10 cellular contexts compared by ENCODE assay signal in the genomic region with DNA sequence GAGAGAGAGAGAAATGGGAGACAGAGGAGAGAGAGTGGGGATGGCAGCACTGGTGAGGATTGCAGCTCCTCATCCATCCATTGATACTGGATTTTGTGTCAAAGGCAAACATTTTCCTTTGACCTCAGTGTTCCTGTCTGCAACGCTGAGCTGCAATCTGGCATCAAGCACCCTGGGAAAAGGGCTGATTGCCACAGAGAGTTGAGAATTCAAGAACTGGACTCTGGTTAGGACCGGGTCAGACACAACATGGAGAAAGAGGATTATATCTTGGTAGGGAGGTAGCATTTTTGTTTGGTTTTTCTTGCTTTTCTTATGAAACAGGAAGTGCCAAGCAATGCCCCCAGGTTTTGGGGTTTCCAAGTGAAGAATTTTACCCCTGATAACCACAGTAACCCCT.
DNase-seq lines count a peak whose midpoint lies in the region; ATAC-seq and TF ChIP-seq lines count a peak whose summit lies in the region.
"Had no signal": no experiment of that assay in that cellular context is flagged by ENCODE, and none has a peak within 500 bp of the region (broad histone marks: within the 10 kb centered on the region; RNA-seq: fewer than 3 reads in every experiment).

No MANE protein-coding gene starts in this region.

- POLR2A ChIA-PET in IMR-90 (lab: Charles Lee; ENCODE audit: unreplicated experiment): no interaction called here
- POLR2A ChIA-PET in activated CD8-positive, alpha-beta T cell treated with anti-CD3 and anti-CD28 coated beads, Interleukin-2, amount 10 ng/mL, durations not matched to agents 7 days and 5 days (lab: Charles Lee): no interaction called here

- H3K9me3 ChIP-seq in IMR-90 (ENCODE audit: control insufficient read depth, insufficient read depth, low read length) (no peaks in the 10 kb centered on the region), mesenchymal stem cell (ENCODE audit: control insufficient read depth, low read length) (no peaks in the 10 kb centered on the region), testis (no peaks in the 10 kb centered on the region)

- TF ChIP-seq CTCF in IMR-90 (conservative IDR thresholded peaks at IDR 0.05; ENCODE audit: low read depth, low read length): no peak
- no peak for TF ChIP-seq CTCF in choroid plexus epithelial cell (conservative IDR thresholded peaks at IDR 0.05; ENCODE audit: low read depth, low read length)
- TF ChIP-seq CTCF in testis (IDR thresholded peaks at IDR 0.05): no peak

- peak overlapping the region; percentile 73 to 93 for H2BK12ac ChIP-seq in mesenchymal stem cell (ENCODE audit: low read length in 2 of 2)

- H2BK20ac ChIP-seq in IMR-90 (ENCODE audit: low read depth, low read length): peak overlapping the region; percentile 64

- intact Hi-C loops in IMR-90 (cut with micrococcal nuclease) (loop anchor here (2.0 to 5.0 kb wide), 3 partner anchors 31 to 94 kb away; no protein-coding TSS in a partner anchor), testis (cut with DNase I; ENCODE audit: low total_unique reads) (no loop called here)

- dilution Hi-C loops in IMR-90 (cut with HindIII; ENCODE audit: low sequenced_read_pairs, unreplicated experiment): no loop called here

- H3K4me1 ChIP-seq in IMR-90 (ENCODE audit: control insufficient read depth, insufficient read depth, low read length) (peaks cover 27% of the 10 kb centered on the region), mesenchymal stem cell (ENCODE audit: control insufficient read depth, insufficient read depth, low read depth, low read length) (peaks cover 38% of the 10 kb centered on the region), testis (peaks cover 55% of the 10 kb centered on the region)

- H3K9me1 ChIP-seq in IMR-90 (ENCODE audit: insufficient read depth, low read length): peaks cover 11% of the 10 kb centered on the region

- peak overlapping the region; percentile 67 for H3K18ac ChIP-seq in IMR-90 (ENCODE audit: low read depth, low read length)
- H3K18ac ChIP-seq in mesenchymal stem cell (ENCODE audit: low read depth in 1 of 2, low read length in 2 of 2): peak overlapping the region; percentile 2 to 75

- H3K23ac ChIP-seq in IMR-90 (ENCODE audit: low read depth, low read length): peak overlapping the region; percentile 43; the same call in 1 of the 2 replicates
- H3K23ac ChIP-seq in mesenchymal stem cell (ENCODE audit: low read length in 2 of 2): no peak overlapping the region

- H2BK120ac ChIP-seq in IMR-90 (ENCODE audit: low read depth, low read length): peak overlapping the region; percentile 60
- H2BK120ac ChIP-seq in mesenchymal stem cell (ENCODE audit: low read depth, low read length): no peak overlapping the region

- H3K27me3 Mint-ChIP-seq in activated CD8-positive, alpha-beta T cell treated with anti-CD3 and anti-CD28 coated beads, Interleukin-2, amount 10 ng/mL, durations not matched to agents 7 days and 5 days (ENCODE audit: low read depth): peaks cover 9% of the 10 kb centered on the region
- peaks cover 2% of the 10 kb centered on the region for H3K27me3 Mint-ChIP-seq in activated naive CD8-positive, alpha-beta T cell treated with anti-CD3 and anti-CD28 coated beads, Interleukin-2, amount 50 U/mL, for 24 hours

- peak overlapping the region; percentile 12; the same call in 1 of the 3 replicates for H2BK15ac ChIP-seq in IMR-90 (ENCODE audit: low read depth, low read length)
- H2BK15ac ChIP-seq in mesenchymal stem cell (ENCODE audit: low read depth, poor library complexity, severe bottlenecking): no peak overlapping the region

- in situ Hi-C loops in IMR-90 (cut with MboI; ENCODE audit: low sequenced_read_pairs): no loop called here

- no peak overlapping the region for H3K56ac ChIP-seq in IMR-90 (ENCODE audit: extremely low read depth, insufficient read depth, low read length)

- H3K14ac ChIP-seq in IMR-90 (replicated peaks; ENCODE audit: low read depth, low read length): peak overlapping the region; percentile 42; the same call in 1 of the 2 replicates
- H3K14ac ChIP-seq in mesenchymal stem cell (ENCODE audit: low read length in 2 of 2): no peak overlapping the region

- BruUV-seq in IMR-90 (replicated peaks; lab: Mats Ljungman, UMichigan): no TSS peak

- H3K36me3 ChIP-seq in IMR-90 (ENCODE audit: control insufficient read depth, insufficient read depth, low read length): no peaks in the 10 kb centered on the region
- no peaks in the 10 kb centered on the region for H3K36me3 ChIP-seq in mesenchymal stem cell (ENCODE audit: control insufficient read depth in 1 of 2, insufficient read depth in 2 of 2, low read depth in 1 of 2, low read length in 2 of 2)
- H3K36me3 ChIP-seq in testis (ENCODE audit: low read depth, missing control alignments): no peaks in the 10 kb centered on the region

- H3K27me3 ChIP-seq in IMR-90 (ENCODE audit: control insufficient read depth, insufficient read depth, low read length) (peaks cover 33% of the 10 kb centered on the region), mesenchymal stem cell (ENCODE audit: control insufficient read depth in 1 of 2, insufficient read depth in 1 of 2, low read length in 2 of 2) (peaks cover 0 to 13% of the 10 kb centered on the region in 2 experiments), testis (no peaks in the 10 kb centered on the region)

- no peak for TF ChIP-seq RAD21 in IMR-90 (IDR thresholded peaks at IDR 0.05; ENCODE audit: low read length)

- no peaks in the 10 kb centered on the region for H3K9me3 Mint-ChIP-seq in activated CD8-positive, alpha-beta T cell treated with anti-CD3 and anti-CD28 coated beads, Interleukin-2, amount 10 ng/mL, durations not matched to agents 7 days and 5 days (ENCODE audit: insufficient read depth)
- H3K9me3 Mint-ChIP-seq in activated naive CD8-positive, alpha-beta T cell treated with anti-CD3 and anti-CD28 coated beads, Interleukin-2, amount 50 U/mL, for 24 hours: no peaks in the 10 kb centered on the region

- no peak overlapping the region for H3K4me3 Mint-ChIP-seq in activated CD8-positive, alpha-beta T cell treated with anti-CD3 and anti-CD28 coated beads, Interleukin-2, amount 10 ng/mL, durations not matched to agents 7 days and 5 days
- no peak overlapping the region for H3K4me3 Mint-ChIP-seq in activated naive CD8-positive, alpha-beta T cell treated with anti-CD3 and anti-CD28 coated beads, Interleukin-2, amount 50 U/mL, for 24 hours

- H2AFZ ChIP-seq in IMR-90 (replicated peaks; ENCODE audit: low read length, poor library complexity) (peak overlapping the region; percentile 2), mesenchymal stem cell (ENCODE audit: low read depth, low read length) (no peak overlapping the region)

- H3K79me1 ChIP-seq in IMR-90 (ENCODE audit: low read depth in 1 of 2, low read length in 2 of 2): no peaks in the 10 kb centered on the region
- no peaks in the 10 kb centered on the region for H3K79me1 ChIP-seq in mesenchymal stem cell (replicated peaks; ENCODE audit: low read length, poor library complexity, severe bottlenecking)

- no peak overlapping the region for H2BK5ac ChIP-seq in IMR-90 (ENCODE audit: low read depth, low read length, poor library complexity, severe bottlenecking)
- H2BK5ac ChIP-seq in mesenchymal stem cell (ENCODE audit: low read depth, low read length, poor library complexity, severe bottlenecking): peak overlapping the region; percentile 49

- CTCF ChIA-PET in IMR-90 (lab: Yijun Ruan, JAX): no interaction called here
- CTCF ChIA-PET in activated CD8-positive, alpha-beta T cell treated with anti-CD3 and anti-CD28 coated beads, Interleukin-2, amount 10 ng/mL, durations not matched to agents 7 days and 5 days (lab: Charles Lee): no interaction called here

- WGBS in IMR-90 (ENCODE audit: extremely low coverage in 2 of 2, insufficient read length in 1 of 2), 2 experiments: 67% methylated on average over 1 of the region's 2 CpGs; no CpG with 5 or more reads in 1 of the 2 experiments
- WGBS in mesenchymal stem cell: 78% methylated on average over 2 of the region's 2 CpGs
- 40 to 52% methylated on average over 2 of the region's 2 CpGs for WGBS in testis, 2 donors

- H3K4me2 ChIP-seq in IMR-90 (ENCODE audit: low read depth, low read length): 0 out of 2 replicates have a peak overlapping the region, but pooled peaks have one; percentile 42
- H3K4me2 ChIP-seq in mesenchymal stem cell (ENCODE audit: low read length, poor library complexity, severe bottlenecking): no peak overlapping the region

- ATAC-seq in IMR-90 (ENCODE audit: low read depth) (no peak), HG03432 (IDR thresholded peaks at IDR 0.05; ENCODE audit: unreplicated experiment) (no peak)
- no peak for ATAC-seq in activated CD8-positive, alpha-beta T cell treated with anti-CD3 and anti-CD28 coated beads, Interleukin-2, amount 10 ng/mL, durations not matched to agents 7 days and 5 days
- no peak for ATAC-seq in activated naive CD8-positive, alpha-beta T cell treated with anti-CD3 and anti-CD28 coated beads, Interleukin-2, amount 50 U/mL, for 24 hours

- H3K9ac ChIP-seq in IMR-90 (ENCODE audit: low read depth, low read length) (no peak overlapping the region; the same call in 1 of the 2 replicates), mesenchymal stem cell (ENCODE audit: low read length) (peak overlapping the region; percentile 73)

- H4K91ac ChIP-seq in IMR-90 (ENCODE audit: insufficient read depth, low read depth, low read length) (peak overlapping the region; percentile 61), mesenchymal stem cell (ENCODE audit: low read length) (peak overlapping the region; percentile 81)

- H4K20me1 ChIP-seq in IMR-90 (ENCODE audit: insufficient read depth, low read length): no peaks in the 10 kb centered on the region

- no peak overlapping the region for H3K27ac Mint-ChIP-seq in activated CD8-positive, alpha-beta T cell treated with anti-CD3 and anti-CD28 coated beads, Interleukin-2, amount 10 ng/mL, durations not matched to agents 7 days and 5 days
- H3K27ac Mint-ChIP-seq in activated naive CD8-positive, alpha-beta T cell treated with anti-CD3 and anti-CD28 coated beads, Interleukin-2, amount 50 U/mL, for 24 hours: no peak overlapping the region

- no peaks in the 10 kb centered on the region for H3K36me3 Mint-ChIP-seq in activated CD8-positive, alpha-beta T cell treated with anti-CD3 and anti-CD28 coated beads, Interleukin-2, amount 10 ng/mL, durations not matched to agents 7 days and 5 days (ENCODE audit: low read depth)
- H3K36me3 Mint-ChIP-seq in activated naive CD8-positive, alpha-beta T cell treated with anti-CD3 and anti-CD28 coated beads, Interleukin-2, amount 50 U/mL, for 24 hours (ENCODE audit: low read depth): no peaks in the 10 kb centered on the region

- H3K27ac ChIP-seq in IMR-90 (ENCODE audit: insufficient read depth, low read length) (peak overlapping the region; percentile 9; the same call in 1 of the 2 replicates), mesenchymal stem cell (ENCODE audit: low read length, poor library complexity, severe bottlenecking) (peak overlapping the region; percentile 82), testis (peak overlapping the region; percentile 64 to 81)

- peak overlapping the region; percentile 78 for H2AK5ac ChIP-seq in IMR-90 (ENCODE audit: low read depth, low read length)
- peak overlapping the region; percentile 85 for H2AK5ac ChIP-seq in mesenchymal stem cell (ENCODE audit: low read length, severe bottlenecking)

- no peak for TF ChIP-seq POLR2A in IMR-90 (IDR thresholded peaks at IDR 0.05; ENCODE audit: low read depth, low read length)
- no peak for TF ChIP-seq POLR2A in testis (IDR thresholded peaks at IDR 0.05)

- H3K4ac ChIP-seq in IMR-90 (ENCODE audit: low read depth, low read length) (peak overlapping the region; percentile 33), mesenchymal stem cell (ENCODE audit: low read depth in 1 of 2, low read length in 2 of 2) (peak overlapping the region; percentile 19 to 68)

- H3K4me1 Mint-ChIP-seq in activated CD8-positive, alpha-beta T cell treated with anti-CD3 and anti-CD28 coated beads, Interleukin-2, amount 10 ng/mL, durations not matched to agents 7 days and 5 days (ENCODE audit: low read depth): no peaks in the 10 kb centered on the region
- no peaks in the 10 kb centered on the region for H3K4me1 Mint-ChIP-seq in activated naive CD8-positive, alpha-beta T cell treated with anti-CD3 and anti-CD28 coated beads, Interleukin-2, amount 50 U/mL, for 24 hours

- peak overlapping the region; percentile 21; the same call in 1 of the 2 replicates for H4K5ac ChIP-seq in IMR-90 (ENCODE audit: low read depth, low read length)

- H4K8ac ChIP-seq in IMR-90 (ENCODE audit: low read depth in 2 of 2, low read length in 2 of 2) (peak overlapping the region; percentile 15 to 27; a peak in 2 of 4 replicates), mesenchymal stem cell (ENCODE audit: low read length) (no peak overlapping the region)

- DNase-seq in IMR-90 (no peak), choroid plexus epithelial cell (ENCODE audit: low read depth) (peak; percentile 67), mesenchymal stem cell (peak; percentile 46), testis (no peak), AG08395 (ENCODE audit: low spot score) (no peak)
- no peak for DNase-seq in activated CD8-positive, alpha-beta T cell treated with anti-CD3 and anti-CD28 coated beads, Interleukin-2, amount 10 ng/mL, durations not matched to agents 7 days and 5 days
- DNase-seq in activated naive CD8-positive, alpha-beta T cell treated with anti-CD3 and anti-CD28 coated beads, Interleukin-2, amount 50 U/mL, for 24 hours: no peak
- DNase-seq: activated naive CD4-positive, alpha-beta T cell treated with anti-CD3 and anti-CD28 coated beads, Interleukin-2, amount 50 U/mL, for 16 hours; NCI-H446 had no signal

- H3K4me3 ChIP-seq in IMR-90 (ENCODE audit: insufficient read depth, low read depth, low read length) (no peak overlapping the region), choroid plexus epithelial cell (ENCODE audit: low read depth, low read length) (no peak overlapping the region), mesenchymal stem cell (ENCODE audit: insufficient read depth in 1 of 2, low read depth in 1 of 2, low read length in 2 of 2) (peak overlapping the region in 1 of 2 experiments; percentile 1), testis (no peak overlapping the region)

- H2AK9ac ChIP-seq in IMR-90 (replicated peaks; ENCODE audit: low read depth, low read length, poor library complexity): peak overlapping the region; percentile 6

Comparison
In these comparisons a context has a peak if more than half of its experiments do, and no peak if none do; other contexts are left out.
1. DNase-seq: peak in choroid plexus epithelial cell (single experiment) and mesenchymal stem cell (single experiment); none in IMR-90 (single experiment), testis (single experiment), AG08395 (single experiment), activated CD8-positive, alpha-beta T cell treated with anti-CD3 and anti-CD28 coated beads, Interleukin-2, amount 10 ng/mL, durations not matched to agents 7 days and 5 days (single experiment) and activated naive CD8-positive, alpha-beta T cell treated with anti-CD3 and anti-CD28 coated beads, Interleukin-2, amount 50 U/mL, for 24 hours (single experiment).
2. H3K27ac ChIP-seq: peak in every context shown above with its lines; median percentile 82 in mesenchymal stem cell; 72 in testis; 9 in IMR-90.